Comparison of ENCODE assay signal across 23 cellular contexts in the genomic region with DNA sequence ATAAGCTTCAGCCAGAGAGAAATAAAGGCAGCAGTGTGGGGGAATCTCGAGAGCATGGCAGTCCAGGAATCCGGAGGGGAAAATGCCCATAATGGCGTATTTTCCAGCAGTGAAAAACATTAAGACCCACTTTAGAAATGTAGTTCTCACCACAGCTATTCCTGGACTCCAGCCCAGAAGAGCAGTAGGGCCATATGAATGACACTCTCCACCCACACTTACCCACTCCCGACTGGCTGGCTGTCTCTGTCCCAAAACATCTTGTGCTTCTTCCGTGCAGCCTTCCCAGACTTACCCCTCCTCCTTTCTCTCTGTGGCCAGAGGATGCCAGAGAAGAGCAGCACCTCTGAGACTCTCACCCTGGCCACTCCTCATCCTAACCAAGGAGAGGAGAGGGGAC. TPM values are rescaled to one million over a fixed set of nuclear protein-coding genes. Genes with fewer than 3 reads are reported as not detected.
DNase-seq lines count a peak whose midpoint lies in the region; ATAC-seq and TF ChIP-seq lines count a peak whose summit lies in the region.
"Had no signal": no experiment of that assay in that cellular context is flagged by ENCODE, and none has a peak within 500 bp of the region (broad histone marks: within the 10 kb centered on the region; RNA-seq: fewer than 3 reads in every experiment).

No MANE protein-coding gene starts in this region.

- WGBS in heart left ventricle, 4 donors, result 59 to 64% (median 63%) methylated on average over 5 of the region's 5 CpGs

- H3K4me3 Mint-ChIP-seq in Caco-2 (ENCODE audit: unreplicated experiment), result no peak overlapping the region
- H3K4me3 Mint-ChIP-seq: activated naive CD8-positive, alpha-beta T cell treated with anti-CD3 and anti-CD28 coated beads for 36 hours; stimulated activated memory B cell treated with anti-CD40 and anti-IgM and Interleukin-4, amounts not matched to agents 10 μg/mL and 1 μg/mL and 100 μg/mL, for 72 hours had no signal

- peak overlapping the region; percentile 43 for H3K27ac Mint-ChIP-seq in Caco-2 (ENCODE audit: unreplicated experiment)
- H3K27ac Mint-ChIP-seq: activated naive CD8-positive, alpha-beta T cell treated with anti-CD3 and anti-CD28 coated beads for 36 hours; stimulated activated memory B cell treated with anti-CD40 and anti-IgM and Interleukin-4, amounts not matched to agents 10 μg/mL and 1 μg/mL and 100 μg/mL, for 72 hours had no signal

- H3K27me3 ChIP-seq in Caco-2 (replicated peaks; ENCODE audit: control insufficient read depth, insufficient read depth, low read length), result no peaks in the 10 kb centered on the region
- no peaks in the 10 kb centered on the region for H3K27me3 ChIP-seq in MG63
- H3K27me3 ChIP-seq in osteoblast (ENCODE audit: insufficient read depth, low read length), result no peaks in the 10 kb centered on the region
- no peaks in the 10 kb centered on the region for H3K27me3 ChIP-seq in heart left ventricle
- H3K27me3 ChIP-seq: BE2C, gastroesophageal sphincter, Peyer's patch, right atrium auricular region had no signal

- H3K4me1 ChIP-seq in Caco-2 (peaks cover 10% of the 10 kb centered on the region), osteoblast (ENCODE audit: insufficient read depth, low read length) (peaks cover 7% of the 10 kb centered on the region), heart left ventricle (peaks cover 0 to 34% (median 1%) of the 10 kb centered on the region in 12 donors)
- H3K4me1 ChIP-seq: BE2C, HAP-1 had no signal

- no peak overlapping the region for H2AFZ ChIP-seq in osteoblast (ENCODE audit: low read length)

- H3K4me3 ChIP-seq in Caco-2 (ENCODE audit: low read depth, low read length), result no peak overlapping the region
- no peak overlapping the region for H3K4me3 ChIP-seq in MG63
- no peak overlapping the region for H3K4me3 ChIP-seq in coronary artery
- no peak overlapping the region for H3K4me3 ChIP-seq in osteoblast (ENCODE audit: insufficient read depth, low read length)
- no peak overlapping the region for H3K4me3 ChIP-seq in heart left ventricle
- H3K4me3 ChIP-seq: dorsolateral prefrontal cortex, gastroesophageal sphincter, HAP-1, mucosa of descending colon, Peyer's patch, right atrium auricular region had no signal

- no peaks in the 10 kb centered on the region for H3K79me2 ChIP-seq in osteoblast (ENCODE audit: insufficient read depth, low read length)

- H3K27ac ChIP-seq in coronary artery (peak overlapping the region in 1 of 2 donors; percentile 72), osteoblast (ENCODE audit: low read depth, low read length) (no peak overlapping the region), heart left ventricle (no peak overlapping the region)

- intact Hi-C loops in Caco-2 (cut with micrococcal nuclease; ENCODE audit: unreplicated experiment) (no loop called here), heart left ventricle (cut with DNase I) (loop anchor here in 1 of 10 donors (10.0 kb wide), 1 partner anchor 54 kb away; the partner anchor contains the start of gene TRABD2B)

- CTCF ChIA-PET in Caco-2 (lab: Charles Lee), result no interaction called here

- no TSS peak for BruUV-seq in Caco-2 (replicated peaks; lab: Mats Ljungman, UMichigan)

- no peaks in the 10 kb centered on the region for H3K27me3 Mint-ChIP-seq in Caco-2 (ENCODE audit: insufficient read depth, unreplicated experiment)

- H4K20me1 ChIP-seq in osteoblast (ENCODE audit: insufficient read depth, low read length), result no peaks in the 10 kb centered on the region

- H3K9me3 ChIP-seq in Caco-2 (no peaks in the 10 kb centered on the region), MG63 (no peaks in the 10 kb centered on the region), osteoblast (ENCODE audit: low read depth, low read length) (no peaks in the 10 kb centered on the region), heart left ventricle (no peaks in the 10 kb centered on the region)
- H3K9me3 ChIP-seq: BE2C, gastroesophageal sphincter, HAP-1, mucosa of descending colon, Peyer's patch, right atrium auricular region had no signal

- H3K4me2 ChIP-seq in osteoblast (ENCODE audit: insufficient read depth, low read length), result peak overlapping the region; percentile 28

- no peaks in the 10 kb centered on the region for H3K36me3 Mint-ChIP-seq in Caco-2 (ENCODE audit: insufficient read depth, unreplicated experiment)
- H3K36me3 Mint-ChIP-seq: activated naive CD8-positive, alpha-beta T cell treated with anti-CD3 and anti-CD28 coated beads for 36 hours; stimulated activated memory B cell treated with anti-CD40 and anti-IgM and Interleukin-4, amounts not matched to agents 10 μg/mL and 1 μg/mL and 100 μg/mL, for 72 hours had no signal

- POLR2A ChIA-PET in Caco-2 (lab: Charles Lee), result no interaction called here

- DNase-seq in Caco-2 (no peak), MG63 (peak; percentile 46), coronary artery (ENCODE audit: low spot score) (peak; percentile 55), osteoblast (ENCODE audit: insufficient read length, low spot score, missing footprints) (no peak), heart left ventricle (no peak)
- DNase-seq in stimulated activated CD4-positive, alpha-beta T cell treated with anti-CD3 and anti-CD28 coated beads, Interleukin-2, amount 100 ng/mL, for 48 hours, result no peak
- DNase-seq: activated naive CD8-positive, alpha-beta T cell treated with anti-CD3 and anti-CD28 coated beads for 36 hours; BE2C; dorsolateral prefrontal cortex; GF-D8; IMR-90; left colon; mucosa of descending colon; NCI-H1694 treated with DMSO at 0.1 percent for 48 hours; NK-92 treated with Interleukin-12 subunit alpha and Interleukin-12 subunit beta, amount 100 ng/mL, for 24 hours; Peyer's patch; T1000 had no signal

- H3K9me3 Mint-ChIP-seq in Caco-2 (ENCODE audit: unreplicated experiment), result no peaks in the 10 kb centered on the region
- H3K9me3 Mint-ChIP-seq: activated naive CD8-positive, alpha-beta T cell treated with anti-CD3 and anti-CD28 coated beads for 36 hours; stimulated activated memory B cell treated with anti-CD40 and anti-IgM and Interleukin-4, amounts not matched to agents 10 μg/mL and 1 μg/mL and 100 μg/mL, for 72 hours had no signal

- no peak for TF ChIP-seq CTCF in Caco-2 (IDR thresholded peaks at IDR 0.05; ENCODE audit: insufficient read depth in 1 of 2, low read depth in 1 of 2, low read length in 1 of 2, severe bottlenecking in 1 of 2, unreplicated experiment in 1 of 2)
- TF ChIP-seq CTCF in coronary artery (IDR thresholded peaks at IDR 0.05), result no peak
- TF ChIP-seq CTCF in osteoblast (IDR thresholded peaks at IDR 0.05; ENCODE audit: extremely low read depth, low read depth, low read length), result no peak
- TF ChIP-seq CTCF in heart left ventricle (IDR thresholded peaks at IDR 0.05), result no peak

- no peak for TF ChIP-seq POLR2A in heart left ventricle (IDR thresholded peaks at IDR 0.05)

- ATAC-seq in HG03354 (IDR thresholded peaks at IDR 0.05; ENCODE audit: poor library complexity, severe bottlenecking, unreplicated experiment), result no peak
- no peak for ATAC-seq in heart left ventricle
- ATAC-seq: gastroesophageal sphincter; left colon; SK-N-SH treated with all-trans-retinoic acid at 6 μM for 48 hours; stimulated activated memory B cell treated with anti-CD40 and anti-IgM and Interleukin-4, amounts not matched to agents 10 μg/mL and 1 μg/mL and 100 μg/mL, for 72 hours had no signal

- H3K4me1 Mint-ChIP-seq in Caco-2 (ENCODE audit: low read depth, unreplicated experiment), result peaks cover 6% of the 10 kb centered on the region
- H3K4me1 Mint-ChIP-seq: activated naive CD8-positive, alpha-beta T cell treated with anti-CD3 and anti-CD28 coated beads for 36 hours; stimulated activated memory B cell treated with anti-CD40 and anti-IgM and Interleukin-4, amounts not matched to agents 10 μg/mL and 1 μg/mL and 100 μg/mL, for 72 hours had no signal

- H3K36me3 ChIP-seq in Caco-2 (ENCODE audit: control insufficient read depth, insufficient read depth, low read length), result no peaks in the 10 kb centered on the region
- H3K36me3 ChIP-seq in MG63, result no peaks in the 10 kb centered on the region; the same call in 1 of the 2 replicates
- H3K36me3 ChIP-seq in osteoblast (ENCODE audit: insufficient read depth, low read length), result no peaks in the 10 kb centered on the region
- H3K36me3 ChIP-seq in heart left ventricle, result no peaks in the 10 kb centered on the region
- H3K36me3 ChIP-seq: BE2C, gastroesophageal sphincter, HAP-1, Peyer's patch, right atrium auricular region had no signal

RNA-seq across cellular contexts. Expression of gene TRABD2B, which starts 56.4 kb away (rescaled TPM):
- total RNA-seq in Caco-2 (2022) (0.36 and 0.39 TPM in 2 replicates), osteoblast (under 0.01 TPM in 2 replicates), heart left ventricle (1 to 10 TPM in 4 of 9 donors, under 1 TPM in 5; 0.31 to 1.1 (median 0.87) TPM)
- 0.72 and 1.7 TPM in 2 replicates for total RNA-seq in MG63 (2014; rRNA removed; shearing (Covaris generic); ENCODE audit: low replicate concordance)
- polyA plus RNA-seq in heart left ventricle, result under 1 TPM; 0.46 to 0.80 TPM
- total RNA-seq: activated naive CD8-positive, alpha-beta T cell treated with anti-CD3 and anti-CD28 coated beads for 36 hours; IMR-90 had no signal
- polyA plus RNA-seq: IMR-90 had no signal

Comparison
In these comparisons a context has a peak if more than half of its experiments do, and no peak if none do; other contexts are left out.
1. DNase-seq: peak in MG63 (single experiment) and coronary artery (single experiment); none in Caco-2 (0 of 2), osteoblast (single experiment), stimulated activated CD4-positive, alpha-beta T cell treated with anti-CD3 and anti-CD28 coated beads, Interleukin-2, amount 100 ng/mL, for 48 hours (0 of 2) and heart left ventricle (0 of 5).